ENCODE assay signal across 21 cellular contexts in the genomic region with DNA sequence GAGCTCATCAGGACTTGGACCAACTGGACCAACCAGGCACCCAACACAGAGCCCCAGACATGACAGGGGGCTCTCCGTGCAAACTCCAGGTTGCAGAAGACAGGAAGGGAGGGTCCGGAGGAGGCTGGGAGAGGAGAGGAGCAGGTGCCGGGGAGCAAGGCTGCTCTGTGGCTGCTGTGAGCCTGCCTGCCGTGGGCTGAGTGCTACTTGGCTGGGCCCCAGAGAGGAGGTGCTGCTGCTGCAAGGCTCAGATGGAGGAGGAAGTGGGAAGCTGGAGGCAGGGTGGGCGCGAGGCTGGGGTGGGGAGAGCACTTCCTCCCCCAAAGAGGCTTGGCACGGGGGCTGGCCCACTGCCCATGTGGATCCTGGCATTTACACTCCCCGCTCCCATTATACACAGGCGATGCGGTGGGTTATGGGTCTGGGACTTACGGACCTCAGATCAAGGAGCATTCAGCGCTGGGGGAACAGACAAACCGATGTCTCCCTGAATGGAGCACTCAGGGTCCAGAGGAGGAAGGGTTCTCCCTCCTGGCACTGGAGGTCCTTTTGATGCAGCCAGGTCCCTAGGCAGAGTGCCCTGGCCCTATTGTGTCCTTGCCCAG. TPM values are rescaled to one million over a fixed set of nuclear protein-coding genes. Genes with fewer than 3 reads are reported as not detected.
DNase-seq lines count a peak whose midpoint lies in the region; ATAC-seq and TF ChIP-seq lines count a peak whose summit lies in the region.
"Had no signal": no experiment of that assay in that cellular context is flagged by ENCODE, and none has a peak within 500 bp of the region (broad histone marks: within the 10 kb centered on the region; RNA-seq: fewer than 3 reads in every experiment).

No MANE protein-coding gene starts in this region.

- no peak overlapping the region for H3K4me3 ChIP-seq in lower leg skin (ENCODE audit: low read depth, poor library complexity, severe bottlenecking)
- H3K4me3 ChIP-seq: coronary artery, mucosa of descending colon, vagina had no signal

- no peak for TF ChIP-seq POLR2A in lower leg skin (IDR thresholded peaks at IDR 0.05)

- WGBS in lower leg skin, 2 donors, result 54 to 55% methylated on average over 13 of the region's 13 CpGs

- peak; percentile 33 for DNase-seq in DMS79 treated with DMSO at 0.1 percent for 48 hours (lab: John Stamatoyannopoulos, UW)
- peak; percentile 66 to 83 for DNase-seq in Kasumi-1 (lab: John Stamatoyannopoulos, UW)
- peak; percentile 57 for DNase-seq in occipital lobe (lab: John Stamatoyannopoulos, UW)
- no peak for DNase-seq in activated gamma-delta T cell treated with Interleukin-2 at 50 U/mL for 16 hours
- DNase-seq in lower leg skin (ENCODE audit: low spot score in 2 of 2), result no peak
- DNase-seq: activated CD4-positive, alpha-beta T cell treated with anti-CD3 and anti-CD28 coated beads, Interleukin-2, amount 50 U/mL, for 1 hour; DMS53; glutamatergic neuron; NCI-H774; small intestine; stimulated activated naive CD8-positive, alpha-beta T cell treated with anti-CD3 and anti-CD28 coated beads, Interleukin-15, Interleukin-2, amounts not matched to agents 100 U/mL and 50 U/mL, for 24 hours; T-helper 9 cell had no signal

- ATAC-seq in GM21786 (IDR thresholded peaks at IDR 0.05; ENCODE audit: unreplicated experiment), result no peak
- no peak for ATAC-seq in GM18873 (IDR thresholded peaks at IDR 0.05; ENCODE audit: low FRiP score, unreplicated experiment)
- ATAC-seq: esophagus mucosa; mucosa of descending colon; stimulated activated naive CD8-positive, alpha-beta T cell treated with anti-CD3 and anti-CD28 coated beads, Interleukin-15, Interleukin-2, amounts not matched to agents 100 U/mL and 50 U/mL, for 24 hours had no signal

- peak overlapping the region; percentile 80 for H3K27ac ChIP-seq in angular gyrus (ENCODE audit: low read depth, low read length)
- H3K27ac ChIP-seq: coronary artery, HL-60, KMS-11, vagina had no signal

- TF ChIP-seq CTCF in lower leg skin (IDR thresholded peaks at IDR 0.05), result no peak

- intact Hi-C loops in lower leg skin (cut with DNase I; ENCODE audit: low total_unique reads), result no loop called here

RNA-seq across cellular contexts. Expression of gene EPOP, which starts 15.9 kb away (rescaled TPM):
- 1.6 TPM for total RNA-seq in occipital lobe
- total RNA-seq in lower leg skin, result 1 to 10 TPM; 1.8 to 8.7 (median 3.3) TPM

RNA-seq across cellular contexts. Expression of gene MLLT6, which starts 46.2 kb away (rescaled TPM):
- total RNA-seq in occipital lobe (18.4 TPM), lower leg skin (10 to 100 TPM; 46.1 to 85.0 (median 54.0) TPM)

RNA-seq across cellular contexts. Expression of gene SRCIN1, which starts 53.1 kb away (rescaled TPM):
- total RNA-seq in occipital lobe (24.5 TPM), lower leg skin (10 to 100 TPM; 12.0 to 20.2 (median 15.6) TPM)

Comparison
In these comparisons a context has a peak if more than half of its experiments do, and no peak if none do; other contexts are left out.
1. DNase-seq: peak in DMS79 treated with DMSO at 0.1 percent for 48 hours (single experiment), Kasumi-1 (2 of 2) and occipital lobe (single experiment); none in activated gamma-delta T cell treated with Interleukin-2 at 50 U/mL for 16 hours (single experiment) and lower leg skin (0 of 2).